In genomic region chr1:165697881-165698842, GRCh38 we compare ENCODE assay signal across 8 cellular contexts. TPM values are rescaled to one million over a fixed set of nuclear protein-coding genes. Genes with fewer than 3 reads are reported as not detected.
A peak's percentile ranks its signal among the peaks of the same experiment; 100 is the strongest.
DNase-seq lines count a peak whose midpoint lies in the region; ATAC-seq and TF ChIP-seq lines count a peak whose summit lies in the region.

Gene ALDH9A1, minus strand, starts transcription at chr1:165698562. Its CDS starts 4 bp downstream, at chr1:165698558.

- H3K27ac ChIP-seq in osteoblast (ENCODE audit: low read depth, low read length) (peak within 1 kb of the TSS; percentile 78), testis (peak within 1 kb of the TSS; percentile 92 to 94)

- H3K36me3 ChIP-seq in osteoblast (ENCODE audit: insufficient read depth, low read length) (peaks cover 5% of the 10 kb centered on the region), testis (ENCODE audit: low read depth, missing control alignments) (no peaks in the 10 kb centered on the region)

- peak within 1 kb of the TSS; percentile 97 for H2AFZ ChIP-seq in osteoblast (ENCODE audit: low read length)

- TF ChIP-seq CTCF in GM12865 (IDR thresholded peaks at IDR 0.05; ENCODE audit: insufficient read depth, low read depth, low read length, missing control alignments) (peak; percentile 20), osteoblast (IDR thresholded peaks at IDR 0.05; ENCODE audit: extremely low read depth, low read depth, low read length) (peak; percentile 35), testis (IDR thresholded peaks at IDR 0.05) (peak in 2 of 3 experiments; percentile 4 to 25)

- no peaks in the 10 kb centered on the region for H3K27me3 ChIP-seq in osteoblast (ENCODE audit: insufficient read depth, low read length)
- H3K27me3 ChIP-seq in testis: no peaks in the 10 kb centered on the region

- peaks cover 8% of the 10 kb centered on the region for H4K20me1 ChIP-seq in osteoblast (ENCODE audit: insufficient read depth, low read length)

- ATAC-seq in HG02623 (IDR thresholded peaks at IDR 0.05; ENCODE audit: unreplicated experiment) (peak; percentile 90), SK-N-SH treated with all-trans-retinoic acid at 6 μM for 48 hours (peak; percentile 96)

- peak within 1 kb of the TSS; percentile 90 for H3K4me2 ChIP-seq in osteoblast (ENCODE audit: insufficient read depth, low read length)

- DNase-seq in GM12865 (ENCODE audit: low read depth) (peak; percentile 92), NCI-H1092 (lab: John Stamatoyannopoulos, UW) (peak; percentile 62), globus pallidus (ENCODE audit: low spot score) (peak; percentile 82), osteoblast (ENCODE audit: insufficient read length, low spot score, missing footprints) (peak; percentile 93), testis (peak; percentile 92)
- DNase-seq in activated naive CD4-positive, alpha-beta T cell treated with anti-CD3 and anti-CD28 coated beads, Interleukin-2, amount 50 U/mL, for 16 hours: peak; percentile 88

- intact Hi-C loops in testis (cut with DNase I; ENCODE audit: low total_unique reads): no loop called here

- peak; percentile 72 for TF ChIP-seq POLR2A in testis (IDR thresholded peaks at IDR 0.05)

- peak within 1 kb of the TSS; percentile 78 for H3K4me3 ChIP-seq in GM12865 (ENCODE audit: low read depth, low read length)
- H3K4me3 ChIP-seq in osteoblast (ENCODE audit: insufficient read depth, low read length): peak within 1 kb of the TSS; percentile 93
- peak within 1 kb of the TSS; percentile 75 to 88 for H3K4me3 ChIP-seq in testis

- WGBS in testis, 2 donors: 1% methylated on average over 28 to 63 of the region's 69 CpGs

- H3K79me2 ChIP-seq in osteoblast (ENCODE audit: insufficient read depth, low read length): peaks cover 24% of the 10 kb centered on the region

- no peaks in the 10 kb centered on the region for H3K9me3 ChIP-seq in osteoblast (ENCODE audit: low read depth, low read length)
- H3K9me3 ChIP-seq in testis: no peaks in the 10 kb centered on the region

- peaks cover 19% of the 10 kb centered on the region for H3K4me1 ChIP-seq in osteoblast (ENCODE audit: insufficient read depth, low read length)
- H3K4me1 ChIP-seq in testis: peaks cover 9% of the 10 kb centered on the region

TF ChIP-seq in SK-N-SH treated with all-trans-retinoic acid at 6 μM for 48 hours, 23 proteins besides CTCF, POLR2A, EP300 and RAD21:
- no peak for TF ChIP-seq TSHZ2 (CRISPR knock-in tag; IDR thresholded peaks at IDR 0.05)
- no peak for TF ChIP-seq PPARA (CRISPR knock-in tag; IDR thresholded peaks at IDR 0.05; ENCODE audit: borderline replicate concordance)
- TF ChIP-seq OSR1 (CRISPR knock-in tag; IDR thresholded peaks at IDR 0.05): no peak
- peak; percentile 59; the same call in 1 of the 2 replicates for TF ChIP-seq PATZ1 (CRISPR knock-in tag; IDR thresholded peaks at IDR 0.05; ENCODE audit: borderline replicate concordance)
- no peak for TF ChIP-seq CSRNP3 (CRISPR knock-in tag; IDR thresholded peaks at IDR 0.05)
- TF ChIP-seq POU6F1 (CRISPR knock-in tag; IDR thresholded peaks at IDR 0.05; ENCODE audit: borderline replicate concordance, low read depth): 0 out of 2 replicates have a peak, but pooled peaks have one; percentile 5
- TF ChIP-seq TCF4 (CRISPR knock-in tag; IDR thresholded peaks at IDR 0.05; ENCODE audit: borderline replicate concordance): no peak
- TF ChIP-seq ESRRG (CRISPR knock-in tag; IDR thresholded peaks at IDR 0.05): no peak
- TF ChIP-seq ZNF70 (CRISPR knock-in tag; IDR thresholded peaks at IDR 0.05): no peak
- 0 out of 2 replicates have a peak, but pooled peaks have one; percentile 32 for TF ChIP-seq RARB (CRISPR knock-in tag; IDR thresholded peaks at IDR 0.05)
- TF ChIP-seq ZNF565 (CRISPR knock-in tag; conservative IDR thresholded peaks at IDR 0.05; ENCODE audit: low read depth): no peak
- no peak for TF ChIP-seq CREB5 (CRISPR knock-in tag; IDR thresholded peaks at IDR 0.05; ENCODE audit: low read depth)
- no peak for TF ChIP-seq CSDC2 (CRISPR knock-in tag; IDR thresholded peaks at IDR 0.05)
- TF ChIP-seq BACH2 (CRISPR knock-in tag; IDR thresholded peaks at IDR 0.05; ENCODE audit: borderline replicate concordance): no peak

RNA-seq across cellular contexts. Expression of gene ALDH9A1, which starts in this region (rescaled TPM):
- total RNA-seq in osteoblast (118 and 119 TPM in 2 replicates), testis (100 to 1,000 TPM; 188 to 201 TPM)
- polyA plus RNA-seq in testis (ENCODE audit: insufficient read depth, low read depth, low replicate concordance): 144 TPM

Comparison
In these comparisons a context has a peak if more than half of its experiments do, and no peak if none do; other contexts are left out.
1. Peak in every context shown above with its lines: DNase-seq, ATAC-seq, H3K4me3 ChIP-seq and H3K27ac ChIP-seq.